In the genomic region with DNA sequence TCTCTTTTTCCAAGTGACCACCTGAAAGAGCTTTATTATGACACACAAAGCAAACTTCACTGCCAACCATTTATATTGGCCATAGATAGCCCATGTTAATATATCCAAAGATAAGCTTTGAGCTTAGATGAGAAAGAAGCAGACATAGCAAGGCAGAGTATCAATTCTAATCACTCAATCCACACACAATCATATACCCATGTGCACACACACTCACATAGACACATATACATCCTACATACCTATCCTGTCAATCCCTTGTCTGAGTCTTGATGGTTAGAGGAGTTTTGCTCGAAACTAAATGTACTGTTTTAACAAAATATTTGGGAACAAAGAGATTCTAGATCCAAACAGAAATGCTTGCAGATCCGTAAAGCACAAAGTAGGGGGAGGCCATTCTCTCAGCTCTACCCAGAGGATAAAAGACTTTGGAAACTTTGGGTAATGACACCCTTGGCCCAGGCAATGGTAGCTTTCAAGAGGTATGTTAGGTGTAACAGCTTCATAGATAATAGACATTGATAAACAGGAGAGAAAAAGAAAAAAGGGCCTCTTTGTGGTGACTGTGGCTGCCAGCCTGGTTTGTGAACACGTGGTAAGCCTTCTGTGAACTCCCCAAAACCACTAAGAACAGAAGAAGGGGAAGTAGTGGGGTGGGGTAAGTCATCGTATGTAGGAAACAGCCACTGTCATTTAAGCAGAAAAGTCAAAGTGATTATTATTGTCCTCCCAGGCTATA, we compare ENCODE assay signal across 8 cellular contexts.
DNase-seq lines count a peak whose midpoint lies in the region; ATAC-seq and TF ChIP-seq lines count a peak whose summit lies in the region.

No MANE protein-coding gene starts in this region.

- no peak for TF ChIP-seq EP300 in ovary (IDR thresholded peaks at IDR 0.05)

- no peak overlapping the region for H3K4me3 ChIP-seq in foreskin fibroblast (ENCODE audit: low read depth in 1 of 2, low read length in 2 of 2)
- no peak overlapping the region for H3K4me3 ChIP-seq in ovary

- TF ChIP-seq CTCF in foreskin fibroblast (IDR thresholded peaks at IDR 0.05; ENCODE audit: low read depth, low read length) = no peak
- no peak for TF ChIP-seq CTCF in ovary (IDR thresholded peaks at IDR 0.05)

- WGBS in ovary, 3 donors = 37 to 50% (median 39%) methylated on average over 4 of the region's 4 CpGs

- TF ChIP-seq POLR2A in ovary (IDR thresholded peaks at IDR 0.05) = no peak

- H3K27me3 ChIP-seq in ovary = no peaks in the 10 kb centered on the region

- no peak overlapping the region for H3K27ac ChIP-seq in ovary

- ATAC-seq in GM21390 (IDR thresholded peaks at IDR 0.05; ENCODE audit: unreplicated experiment) (peak; percentile 97), HG03575 (IDR thresholded peaks at IDR 0.05; ENCODE audit: extremely low read depth, insufficient number of reproducible peaks, low FRiP score, unreplicated experiment) (peak; percentile 93)

- DNase-seq in CD1c-positive myeloid dendritic cell (ENCODE audit: extremely low spot score) (peak; percentile 65), activated T-cell treated with anti-CD3 and anti-CD28 coated beads for 24 hours (ENCODE audit: low read depth) (peak; percentile 26), foreskin fibroblast (no peak), NCI-H345 treated with DMSO at 0.1 percent for 48 hours (lab: John Stamatoyannopoulos, UW; ENCODE audit: unreplicated experiment) (no peak), ovary (no peak)
- peak in 2 of 3 donors; percentile 0 to 3 for DNase-seq in stimulated activated CD4-positive, alpha-beta T cell treated with anti-CD3 and anti-CD28 coated beads, TNF-alpha, amount 100 ng/mL, for 1 hour (ENCODE audit: low read depth in 3 of 3, low spot score in 1 of 3)

- intact Hi-C loops in ovary (cut with DNase I) = no loop called here

- H3K4me1 ChIP-seq in ovary (ENCODE audit: insufficient read depth) = no peaks in the 10 kb centered on the region

- H3K36me3 ChIP-seq in ovary = no peaks in the 10 kb centered on the region

- no peaks in the 10 kb centered on the region for H3K9me3 ChIP-seq in ovary

Comparison
In these comparisons a context has a peak if more than half of its experiments do, and no peak if none do; other contexts are left out.
1. DNase-seq: peak in CD1c-positive myeloid dendritic cell (single experiment), activated T-cell treated with anti-CD3 and anti-CD28 coated beads for 24 hours (single experiment) and stimulated activated CD4-positive, alpha-beta T cell treated with anti-CD3 and anti-CD28 coated beads, TNF-alpha, amount 100 ng/mL, for 1 hour (2 of 3); none in foreskin fibroblast (0 of 2), NCI-H345 treated with DMSO at 0.1 percent for 48 hours (single experiment) and ovary (0 of 5).